In the genomic region with DNA sequence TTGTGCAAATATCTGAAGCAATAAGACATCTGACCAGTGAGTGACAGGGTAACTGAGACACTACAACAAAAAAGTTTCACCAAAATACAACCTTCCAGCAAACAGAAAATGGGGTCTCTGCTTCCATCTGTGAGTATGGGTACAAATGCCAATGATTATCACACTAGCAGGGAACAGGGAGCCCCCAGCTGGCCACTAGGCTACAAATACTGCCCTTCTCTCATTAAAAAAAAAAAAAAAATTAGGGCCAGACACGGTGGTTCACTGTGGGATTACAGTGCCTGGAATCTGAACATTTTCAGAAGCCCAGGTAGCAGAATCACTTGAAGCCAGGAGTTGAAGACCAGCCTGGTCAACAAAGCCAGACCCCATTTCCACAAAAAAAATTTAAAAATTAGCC, we compare ENCODE assay signal across 13 cellular contexts. TPM values are rescaled to one million over a fixed set of nuclear protein-coding genes. Genes with fewer than 3 reads are reported as not detected.
A peak's percentile ranks its signal among the peaks of the same experiment; 100 is the strongest.
DNase-seq lines count a peak whose midpoint lies in the region; ATAC-seq and TF ChIP-seq lines count a peak whose summit lies in the region.
"Had no signal": no experiment of that assay in that cellular context is flagged by ENCODE, and none has a peak within 500 bp of the region (broad histone marks: within the 10 kb centered on the region; RNA-seq: fewer than 3 reads in every experiment).

No MANE protein-coding gene starts in this region.

- H3K36me3 ChIP-seq in GM06990 (ENCODE audit: control insufficient read depth, insufficient read depth, low read length) (no peaks in the 10 kb centered on the region), kidney epithelial cell (ENCODE audit: control insufficient read depth, insufficient read depth, low read length) (no peaks in the 10 kb centered on the region), mesenchymal stem cell (ENCODE audit: control insufficient read depth in 1 of 2, insufficient read depth in 2 of 2, low read depth in 1 of 2, low read length in 2 of 2) (no peaks in the 10 kb centered on the region), Peyer's patch (no peaks in the 10 kb centered on the region)
- H3K36me3 ChIP-seq: vagina had no signal

- no peaks in the 10 kb centered on the region for H3K27me3 ChIP-seq in GM06990 (replicated peaks; ENCODE audit: control insufficient read depth, insufficient read depth, low read length)
- H3K27me3 ChIP-seq in kidney epithelial cell (ENCODE audit: control insufficient read depth, insufficient read depth, low read length), result no peaks in the 10 kb centered on the region
- H3K27me3 ChIP-seq in mesenchymal stem cell (ENCODE audit: control insufficient read depth in 1 of 2, insufficient read depth in 1 of 2, low read length in 2 of 2), result no peaks in the 10 kb centered on the region
- no peaks in the 10 kb centered on the region for H3K27me3 ChIP-seq in Peyer's patch
- H3K27me3 ChIP-seq: vagina had no signal

- no peak for TF ChIP-seq POLR2A in Peyer's patch (IDR thresholded peaks at IDR 0.05)

- H3K79me1 ChIP-seq in mesenchymal stem cell (replicated peaks; ENCODE audit: low read length, poor library complexity, severe bottlenecking), result no peaks in the 10 kb centered on the region

- ATAC-seq in GM21619 (IDR thresholded peaks at IDR 0.05; ENCODE audit: unreplicated experiment) (no peak), HG03039 (IDR thresholded peaks at IDR 0.05; ENCODE audit: unreplicated experiment) (no peak)

- no peak overlapping the region for H3K9ac ChIP-seq in mesenchymal stem cell (ENCODE audit: low read length)

- H4K8ac ChIP-seq in mesenchymal stem cell (ENCODE audit: low read length), result no peak overlapping the region

- H2BK5ac ChIP-seq in mesenchymal stem cell (ENCODE audit: low read depth, low read length, poor library complexity, severe bottlenecking), result no peak overlapping the region

- H3K23ac ChIP-seq in mesenchymal stem cell (ENCODE audit: low read length in 2 of 2), result no peak overlapping the region

- no peak overlapping the region for H3K18ac ChIP-seq in mesenchymal stem cell (ENCODE audit: low read depth in 1 of 2, low read length in 2 of 2)

- H3K4ac ChIP-seq in mesenchymal stem cell (ENCODE audit: low read depth in 1 of 2, low read length in 2 of 2), result no peak overlapping the region

- H3K27ac ChIP-seq in mesenchymal stem cell (ENCODE audit: low read length, poor library complexity, severe bottlenecking), result no peak overlapping the region
- H3K27ac ChIP-seq in Peyer's patch, result no peak overlapping the region
- H3K27ac ChIP-seq: vagina had no signal

- no peak overlapping the region for H2AK5ac ChIP-seq in mesenchymal stem cell (ENCODE audit: low read length, severe bottlenecking)

- H3K4me3 ChIP-seq in GM06990 (replicated peaks; ENCODE audit: low read depth, low read length), result no peak overlapping the region
- H3K4me3 ChIP-seq in kidney epithelial cell (ENCODE audit: low read depth, low read length), result no peak overlapping the region
- no peak overlapping the region for H3K4me3 ChIP-seq in mesenchymal stem cell (ENCODE audit: insufficient read depth in 1 of 2, low read depth in 1 of 2, low read length in 2 of 2)
- no peak overlapping the region for H3K4me3 ChIP-seq in Peyer's patch
- H3K4me3 ChIP-seq: vagina had no signal

- DNase-seq in GM06990 (ENCODE audit: extremely low read depth, insufficient read length) (no peak), HT-29 (ENCODE audit: low spot score) (peak; percentile 7), UCSD-AML1 (lab: John Stamatoyannopoulos, UW; ENCODE audit: unreplicated experiment) (peak; percentile 16), kidney epithelial cell (ENCODE audit: low read depth) (no peak), mesenchymal stem cell (no peak), Peyer's patch (no peak)
- DNase-seq: activated CD4-positive, CD25-positive, alpha-beta regulatory T cell treated with anti-CD3 and anti-CD28 coated beads, Interleukin-2, amount 50 U/mL, for 72 hours; activated gamma-delta T cell treated with Interleukin-2 at 50 U/mL for 16 hours; kidney had no signal

- no peak overlapping the region for H4K91ac ChIP-seq in mesenchymal stem cell (ENCODE audit: low read length)

- H2BK12ac ChIP-seq in mesenchymal stem cell (ENCODE audit: low read length in 2 of 2), result no peak overlapping the region

- no peak overlapping the region for H2BK120ac ChIP-seq in mesenchymal stem cell (ENCODE audit: low read depth, low read length)

- H3K4me1 ChIP-seq in mesenchymal stem cell (ENCODE audit: control insufficient read depth, insufficient read depth, low read depth, low read length), result no peaks in the 10 kb centered on the region
- H3K4me1 ChIP-seq in Peyer's patch, result no peaks in the 10 kb centered on the region

- WGBS in mesenchymal stem cell, result 83% methylated on average over 1 of the region's 1 CpG

- no peaks in the 10 kb centered on the region for H3K9me3 ChIP-seq in mesenchymal stem cell (ENCODE audit: control insufficient read depth, low read length)
- no peaks in the 10 kb centered on the region for H3K9me3 ChIP-seq in Peyer's patch
- H3K9me3 ChIP-seq: vagina had no signal

- TF ChIP-seq CTCF in GM06990 (IDR thresholded peaks at IDR 0.05; ENCODE audit: insufficient read depth, low read length, poor library complexity, severe bottlenecking) (peak; percentile 22), kidney epithelial cell (IDR thresholded peaks at IDR 0.05; ENCODE audit: insufficient read depth, low read length, poor library complexity, severe bottlenecking) (peak; percentile 23), Peyer's patch (IDR thresholded peaks at IDR 0.05) (no peak)

- H3K4me2 ChIP-seq in mesenchymal stem cell (ENCODE audit: low read length, poor library complexity, severe bottlenecking), result no peak overlapping the region

- no peak overlapping the region for H2BK15ac ChIP-seq in mesenchymal stem cell (ENCODE audit: low read depth, poor library complexity, severe bottlenecking)

- H3K14ac ChIP-seq in mesenchymal stem cell (ENCODE audit: low read length in 2 of 2), result no peak overlapping the region

- H2AFZ ChIP-seq in mesenchymal stem cell (ENCODE audit: low read depth, low read length), result no peak overlapping the region

RNA-seq across cellular contexts. Expression of a gene that starts 48.4 kb away (rescaled TPM):
- total RNA-seq in HT-29 (2014; rRNA removed; shearing (Covaris generic)), result not detected in 2 replicates
- total RNA-seq in kidney epithelial cell (4.2 and 4.7 TPM in 2 replicates), Peyer's patch (not detected)
- polyA plus RNA-seq in mesenchymal stem cell (2013, experiment 1 of 2), result 0.18 TPM
- polyA plus RNA-seq in mesenchymal stem cell (2013, experiment 2 of 2), result 0.15 TPM
- polyA plus RNA-seq: IgD-negative memory B cell had no signal

Comparison
In these comparisons a context has a peak if more than half of its experiments do, and no peak if none do; other contexts are left out.
1. DNase-seq: peak in HT-29 (single experiment) and UCSD-AML1 (single experiment); none in GM06990 (single experiment), kidney epithelial cell (single experiment), mesenchymal stem cell (single experiment) and Peyer's patch (0 of 3).
2. CTCF ChIP-seq: peak in GM06990 (single experiment) and kidney epithelial cell (single experiment); none in Peyer's patch (0 of 6).